ENCODE assay signal across 13 cellular contexts in genomic region chr1:225825078-225825477, GRCh38. TPM values are rescaled to one million over a fixed set of nuclear protein-coding genes. Genes with fewer than 3 reads are reported as not detected.
DNase-seq lines count a peak whose midpoint lies in the region; ATAC-seq and TF ChIP-seq lines count a peak whose summit lies in the region.
"Had no signal": no experiment of that assay in that cellular context is flagged by ENCODE, and none has a peak within 500 bp of the region (broad histone marks: within the 10 kb centered on the region; RNA-seq: fewer than 3 reads in every experiment).

No MANE protein-coding gene starts in this region.

- CTCF ChIA-PET in WTC11 (lab: Charles Lee), result interaction anchor here (1.0 to 3.3 kb wide), 8 partner anchors 14 to 350 kb away, joined by 3 to 17 read pairs (median 4); partner anchors contain the start of genes EPHX1 and SRP9
- CTCF ChIA-PET in PC-9 (lab: Charles Lee), result no interaction called here

- H3K36me3 ChIP-seq in neuronal stem cell (replicated peaks in 1 of 2; ENCODE audit: control insufficient read depth in 2 of 2, insufficient read depth in 2 of 2, low read length in 2 of 2) (peaks cover 0 to 6% of the 10 kb centered on the region in 2 donors), PC-9 (ENCODE audit: low read depth) (peaks cover 34% of the 10 kb centered on the region)

- H3K27me3 Mint-ChIP-seq in WTC11 (ENCODE audit: low read depth), result no peaks in the 10 kb centered on the region; the same call in 1 of the 2 replicates

- H3K4me3 Mint-ChIP-seq in WTC11, result no peak overlapping the region
- H3K4me3 Mint-ChIP-seq: activated CD8-positive, alpha-beta T cell treated with anti-CD3 and anti-CD28 coated beads, Interleukin-2, amount 10 ng/mL, durations not matched to agents 7 days and 5 days; activated naive CD4-positive, alpha-beta T cell treated with anti-CD3 and anti-CD28 coated beads for 36 hours had no signal

- H3K14ac ChIP-seq in neuronal stem cell (ENCODE audit: low read length), result no peak overlapping the region

- no peak overlapping the region for H2BK12ac ChIP-seq in neuronal stem cell (ENCODE audit: low read length)

- no peak overlapping the region for H2BK5ac ChIP-seq in neuronal stem cell (ENCODE audit: low read length)

- H4K8ac ChIP-seq in neuronal stem cell (ENCODE audit: low read depth, low read length), result no peak overlapping the region

- H3K36me3 Mint-ChIP-seq in WTC11, result peaks cover 7% of the 10 kb centered on the region; the same call in 1 of the 2 replicates

- peak overlapping the region; percentile 28 for H3K23ac ChIP-seq in neuronal stem cell (ENCODE audit: low read depth, low read length, poor library complexity)

- H3K18ac ChIP-seq in neuronal stem cell (ENCODE audit: low read length), result no peak overlapping the region

- H3K4me1 Mint-ChIP-seq in WTC11, result peaks cover 36% of the 10 kb centered on the region

- H3K4ac ChIP-seq in neuronal stem cell (ENCODE audit: low read length), result no peak overlapping the region

- ATAC-seq in WTC11, result no peak
- no peak for ATAC-seq in GM21723 (IDR thresholded peaks at IDR 0.05; ENCODE audit: unreplicated experiment)
- ATAC-seq: activated CD8-positive, alpha-beta T cell treated with anti-CD3 and anti-CD28 coated beads, Interleukin-2, amount 10 ng/mL, durations not matched to agents 7 days and 5 days; Panc1 had no signal

- H4K91ac ChIP-seq in neuronal stem cell (ENCODE audit: low read depth, low read length, poor library complexity), result no peak overlapping the region

- H3K27ac ChIP-seq in neuronal stem cell (replicated peaks; ENCODE audit: low read length) (no peak overlapping the region), PC-9 (no peak overlapping the region)

- WGBS in neuronal stem cell (ENCODE audit: extremely low coverage in 2 of 2, insufficient read length in 2 of 2, insufficient replicate concordance in 1 of 2), 2 donors, result no CpG with 5 or more reads among the region's 6 CpGs

- no peak overlapping the region for H2BK120ac ChIP-seq in neuronal stem cell (ENCODE audit: low read depth, low read length)

- H3K27ac Mint-ChIP-seq in WTC11, result no peak overlapping the region
- H3K27ac Mint-ChIP-seq: activated CD8-positive, alpha-beta T cell treated with anti-CD3 and anti-CD28 coated beads, Interleukin-2, amount 10 ng/mL, durations not matched to agents 7 days and 5 days; activated naive CD4-positive, alpha-beta T cell treated with anti-CD3 and anti-CD28 coated beads for 36 hours had no signal

- POLR2A ChIA-PET in WTC11 (lab: Charles Lee), result no interaction called here
- POLR2A ChIA-PET in PC-9 (lab: Charles Lee; ENCODE audit: unreplicated experiment), result no interaction called here

- peak; percentile 51 for DNase-seq in DMS153 treated with DMSO at 0.1 percent for 48 hours (lab: John Stamatoyannopoulos, UW; ENCODE audit: unreplicated experiment)
- peak; percentile 73 to 92 for DNase-seq in NCI-H2081 (lab: John Stamatoyannopoulos, UW)
- no peak for DNase-seq in WTC11 (ENCODE audit: low spot score)
- DNase-seq in neuronal stem cell (ENCODE audit: low spot score), result no peak
- no peak for DNase-seq in PC-9
- no peak for DNase-seq in epidermal melanocyte (ENCODE audit: insufficient read length, low spot score)
- no peak for DNase-seq in occipital lobe (lab: John Stamatoyannopoulos, UW)
- DNase-seq: activated CD8-positive, alpha-beta T cell treated with anti-CD3 and anti-CD28 coated beads, Interleukin-2, amount 10 ng/mL, durations not matched to agents 7 days and 5 days; activated naive CD4-positive, alpha-beta T cell treated with anti-CD3 and anti-CD28 coated beads for 36 hours; central memory CD4-positive, alpha-beta T cell; hypothalamus had no signal

- intact Hi-C loops in PC-9 (cut with micrococcal nuclease; ENCODE audit: unreplicated experiment), result no loop called here

- H3K9me3 Mint-ChIP-seq in WTC11, result no peaks in the 10 kb centered on the region
- H3K9me3 Mint-ChIP-seq: activated naive CD4-positive, alpha-beta T cell treated with anti-CD3 and anti-CD28 coated beads for 36 hours had no signal

- no peaks in the 10 kb centered on the region for H3F3A ChIP-seq in PC-9 (ENCODE audit: insufficient read depth, low read depth)

- no peak overlapping the region for H2BK15ac ChIP-seq in neuronal stem cell (ENCODE audit: low read length)

- H4K20me1 ChIP-seq in PC-9 (ENCODE audit: insufficient read depth), result peaks cover 9% of the 10 kb centered on the region; the same call in 1 of the 2 replicates

- H2AFZ ChIP-seq in neuronal stem cell (ENCODE audit: low read length), result no peak overlapping the region
- no peak overlapping the region for H2AFZ ChIP-seq in PC-9

- peaks cover 2% of the 10 kb centered on the region for H3K79me1 ChIP-seq in neuronal stem cell (ENCODE audit: low read depth, low read length)

- H3K9me2 ChIP-seq in PC-9 (ENCODE audit: insufficient read depth), result no peaks in the 10 kb centered on the region; the same call in 1 of the 2 replicates

- H3K4me1 ChIP-seq in neuronal stem cell (ENCODE audit: control insufficient read depth in 2 of 2, insufficient read depth in 1 of 2, low read depth in 1 of 2, low read length in 2 of 2) (peaks cover 3 to 10% of the 10 kb centered on the region in 2 donors), PC-9 (replicated peaks; ENCODE audit: insufficient read depth) (0 out of 2 replicates have a peak, but pooled peaks cover 5% of the 10 kb centered on the region)

- no peaks in the 10 kb centered on the region for H3K9me3 ChIP-seq in neuronal stem cell (replicated peaks in 1 of 2; ENCODE audit: control insufficient read depth in 2 of 2, insufficient read depth in 1 of 2, low read depth in 1 of 2, low read length in 2 of 2)
- no peaks in the 10 kb centered on the region for H3K9me3 ChIP-seq in PC-9 (ENCODE audit: insufficient read depth, low read depth)

- H3K27me3 ChIP-seq in neuronal stem cell (ENCODE audit: control insufficient read depth in 3 of 3, insufficient read depth in 3 of 3, low read depth in 1 of 3, low read length in 3 of 3), result no peaks in the 10 kb centered on the region
- no peaks in the 10 kb centered on the region for H3K27me3 ChIP-seq in PC-9 (ENCODE audit: insufficient read depth, low read depth)

- TF ChIP-seq CTCF in WTC11 (IDR thresholded peaks at IDR 0.05) (no peak), PC-9 (conservative IDR thresholded peaks at IDR 0.05) (no peak)

- H3K4me2 ChIP-seq in neuronal stem cell (ENCODE audit: insufficient read depth, low read length, poor library complexity, severe bottlenecking) (no peak overlapping the region), PC-9 (no peak overlapping the region)

- H2AK5ac ChIP-seq in neuronal stem cell (ENCODE audit: low read depth, low read length), result no peak overlapping the region

- H3K4me3 ChIP-seq in neuronal stem cell (ENCODE audit: low read length in 2 of 2) (no peak overlapping the region), PC-9 (no peak overlapping the region)

- no TSS peak for BruUV-seq in PC-9 (replicated peaks; lab: Mats Ljungman, UMichigan)

- H3K79me2 ChIP-seq in PC-9 (ENCODE audit: low read depth), result peaks cover 65% of the 10 kb centered on the region

- no peak overlapping the region for H3K9ac ChIP-seq in neuronal stem cell (ENCODE audit: low read depth, low read length, poor library complexity)

TF ChIP-seq in WTC11, 78 proteins besides CTCF, POLR2A, EP300 and RAD21:
- TF ChIP-seq GTF2I (CRISPR knock-in tag; conservative IDR thresholded peaks at IDR 0.05), result no peak
- TF ChIP-seq GABPB1 (CRISPR knock-in tag; IDR thresholded peaks at IDR 0.05), result peak; percentile 61

RNA-seq across cellular contexts. Expression of gene EPHX1, which starts 15.2 kb away (rescaled TPM):
- total RNA-seq in WTC11 (2021), result 60.9 to 66.2 TPM (median 64.4 TPM) in 3 replicates
- polyA plus RNA-seq in neuronal stem cell (2013, experiment 1 of 2), result 9.9 TPM
- 9.9 TPM for polyA plus RNA-seq in neuronal stem cell (2013, experiment 2 of 2)
- 288 and 313 TPM in 2 replicates for total RNA-seq in PC-9 (2021)
- total RNA-seq in occipital lobe, result 7.2 TPM

RNA-seq across cellular contexts. Expression of gene SRP9, which starts 47.5 kb away (rescaled TPM):
- 374 to 395 TPM (median 375 TPM) in 3 replicates for total RNA-seq in WTC11 (2021)
- 466 TPM for polyA plus RNA-seq in neuronal stem cell (2013, experiment 1 of 2)
- polyA plus RNA-seq in neuronal stem cell (2013, experiment 2 of 2), result 474 TPM
- total RNA-seq in PC-9 (2021), result 291 and 406 TPM in 2 replicates
- 337 TPM for total RNA-seq in occipital lobe

RNA-seq across cellular contexts. Expression of gene TMEM63A, which starts 57.1 kb away (rescaled TPM):
- total RNA-seq in WTC11 (2021) (61.1 to 91.7 TPM (median 69.3 TPM) in 3 replicates), PC-9 (2021) (115 and 126 TPM in 2 replicates), occipital lobe (1.1 TPM)
- 9.6 TPM for polyA plus RNA-seq in neuronal stem cell (2013, experiment 1 of 2)
- 8.6 TPM for polyA plus RNA-seq in neuronal stem cell (2013, experiment 2 of 2)

Comparison
In these comparisons a context has a peak if more than half of its experiments do, and no peak if none do; other contexts are left out.
1. DNase-seq: peak in DMS153 treated with DMSO at 0.1 percent for 48 hours (single experiment) and NCI-H2081 (2 of 2); none in WTC11 (single experiment), neuronal stem cell (single experiment), PC-9 (0 of 2), epidermal melanocyte (single experiment) and occipital lobe (single experiment).
2. RNA of gene TMEM63A, which starts 57.1 kb away (total RNA-seq): 115 to 126 TPM in PC-9 and 61.1 to 91.7 TPM in WTC11; 1.1 TPM in occipital lobe (single experiment); every median in the first group is over 10 times any median in the second.